ENCODE assay signal across 9 cellular contexts in the genomic region with DNA sequence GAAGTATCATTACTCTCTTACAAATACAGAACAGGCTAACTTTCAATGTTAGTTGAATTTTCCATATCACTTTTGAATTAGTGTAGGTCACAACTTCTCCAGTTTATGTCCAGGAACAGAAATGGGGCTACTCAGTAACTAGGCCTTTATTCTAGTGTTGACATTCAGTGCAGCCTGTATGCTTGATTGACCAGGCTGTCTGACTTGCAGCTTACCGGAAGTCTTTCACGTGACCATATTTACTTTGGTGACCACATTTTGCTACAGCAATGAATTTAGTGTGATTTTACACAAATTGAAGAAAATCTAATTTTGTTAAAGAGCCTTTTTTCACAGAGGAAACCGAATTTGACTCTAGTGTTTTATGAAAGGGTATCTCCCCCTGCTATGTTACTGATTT. TPM values are rescaled to one million over a fixed set of nuclear protein-coding genes. Genes with fewer than 3 reads are reported as not detected.
DNase-seq lines count a peak whose midpoint lies in the region; ATAC-seq lines count a peak whose summit lies in the region.
"Had no signal": no experiment of that assay in that cellular context is flagged by ENCODE, and none has a peak within 500 bp of the region (broad histone marks: within the 10 kb centered on the region; RNA-seq: fewer than 3 reads in every experiment).

No MANE protein-coding gene starts in this region.

- DNase-seq in NCI-H510A treated with DMSO at 0.1 percent for 48 hours (lab: John Stamatoyannopoulos, UW) (peak; percentile 31), NCI-H510A (lab: John Stamatoyannopoulos, UW) (no peak), SHP77 treated with DMSO at 0.1 percent for 48 hours (lab: John Stamatoyannopoulos, UW) (peak; percentile 62), anterior cingulate cortex (lab: John Stamatoyannopoulos, UW) (no peak), GM03348 (ENCODE audit: low spot score) (no peak), T-helper 17 cell (no peak)
- DNase-seq in stimulated activated effector memory CD8-positive, alpha-beta T cell treated with anti-CD3 and anti-CD28 coated beads, Interleukin-12 subunit alpha, Interleukin-12 subunit beta, amount 100 ng/mL, for 72 hours (ENCODE audit: low spot score in 2 of 2): no peak

- H3K9me3 ChIP-seq in T-helper 17 cell (ENCODE audit: control insufficient read depth, low read length, poor library complexity, severe bottlenecking): no peaks in the 10 kb centered on the region
- H3K9me3 ChIP-seq: esophagus muscularis mucosa had no signal

- H3K27ac Mint-ChIP-seq in stimulated activated effector memory CD8-positive, alpha-beta T cell treated with anti-CD3 and anti-CD28 coated beads, Interleukin-12 subunit alpha, Interleukin-12 subunit beta, amount 100 ng/mL, for 72 hours: peak overlapping the region; percentile 45
- H3K27ac Mint-ChIP-seq in T-helper 17 cell: no peak overlapping the region

- H3K27me3 Mint-ChIP-seq in T-helper 17 cell: no peaks in the 10 kb centered on the region

- peaks cover 17% of the 10 kb centered on the region for H3K4me1 Mint-ChIP-seq in stimulated activated effector memory CD8-positive, alpha-beta T cell treated with anti-CD3 and anti-CD28 coated beads, Interleukin-12 subunit alpha, Interleukin-12 subunit beta, amount 100 ng/mL, for 72 hours
- peaks cover 7% of the 10 kb centered on the region for H3K4me1 Mint-ChIP-seq in T-helper 17 cell

- peaks cover 48% of the 10 kb centered on the region for H3K36me3 Mint-ChIP-seq in stimulated activated effector memory CD8-positive, alpha-beta T cell treated with anti-CD3 and anti-CD28 coated beads, Interleukin-12 subunit alpha, Interleukin-12 subunit beta, amount 100 ng/mL, for 72 hours
- H3K36me3 Mint-ChIP-seq in T-helper 17 cell (ENCODE audit: low read depth): peaks cover 3% of the 10 kb centered on the region

- no peaks in the 10 kb centered on the region for H3K9me3 Mint-ChIP-seq in stimulated activated effector memory CD8-positive, alpha-beta T cell treated with anti-CD3 and anti-CD28 coated beads, Interleukin-12 subunit alpha, Interleukin-12 subunit beta, amount 100 ng/mL, for 72 hours

- ATAC-seq in HG02759 (IDR thresholded peaks at IDR 0.05; ENCODE audit: unreplicated experiment) (peak; percentile 87), T-helper 17 cell (no peak)
- ATAC-seq in stimulated activated effector memory CD8-positive, alpha-beta T cell treated with anti-CD3 and anti-CD28 coated beads, Interleukin-12 subunit alpha, Interleukin-12 subunit beta, amount 100 ng/mL, for 72 hours: no peak

- no peak overlapping the region for H3K4me3 Mint-ChIP-seq in stimulated activated effector memory CD8-positive, alpha-beta T cell treated with anti-CD3 and anti-CD28 coated beads, Interleukin-12 subunit alpha, Interleukin-12 subunit beta, amount 100 ng/mL, for 72 hours
- no peak overlapping the region for H3K4me3 Mint-ChIP-seq in T-helper 17 cell

RNA-seq across cellular contexts. Expression of gene MTERF2, which starts 12.4 kb away (rescaled TPM):
- total RNA-seq in T-helper 17 cell: 10 to 100 TPM; 12.7 to 13.8 TPM

RNA-seq across cellular contexts. Expression of gene TMEM263, which starts 18.8 kb away (rescaled TPM):
- 10 to 100 TPM; 34.4 to 35.1 TPM for total RNA-seq in T-helper 17 cell

Comparison
In these comparisons a context has a peak if more than half of its experiments do, and no peak if none do; other contexts are left out.
1. DNase-seq: peak in NCI-H510A treated with DMSO at 0.1 percent for 48 hours (single experiment) and SHP77 treated with DMSO at 0.1 percent for 48 hours (single experiment); none in NCI-H510A (single experiment), stimulated activated effector memory CD8-positive, alpha-beta T cell treated with anti-CD3 and anti-CD28 coated beads, Interleukin-12 subunit alpha, Interleukin-12 subunit beta, amount 100 ng/mL, for 72 hours (0 of 2), anterior cingulate cortex (0 of 58), GM03348 (single experiment) and T-helper 17 cell (0 of 3).